In genomic region chr2:29223851-29224692, GRCh38 we compare ENCODE assay signal across 8 cellular contexts.
DNase-seq lines count a peak whose midpoint lies in the region; ATAC-seq lines count a peak whose summit lies in the region.

No MANE protein-coding gene starts in this region.

- peaks cover 0 to 25% (median 5%) of the 10 kb centered on the region in 5 donors for H3K27me3 Mint-ChIP-seq in naive thymus-derived CD4-positive, alpha-beta T cell
- peaks cover 0 to 10% of the 10 kb centered on the region in 2 donors for H3K27me3 Mint-ChIP-seq in natural killer cell treated with Interleukin-12 subunit alpha and Interleukin-12 subunit beta and Interleukin-15 and Interleukin-18, amount 100 ng/mL, for 72 hours
- peaks cover 3 to 42% (median 9%) of the 10 kb centered on the region in 5 donors for H3K27me3 Mint-ChIP-seq in naive thymus-derived CD8-positive, alpha-beta T cell

- H3K4me1 Mint-ChIP-seq in naive thymus-derived CD4-positive, alpha-beta T cell, result peaks cover 0 to 2% (median 0%) of the 10 kb centered on the region in 7 donors
- no peaks in the 10 kb centered on the region for H3K4me1 Mint-ChIP-seq in natural killer cell treated with Interleukin-12 subunit alpha and Interleukin-12 subunit beta and Interleukin-15 and Interleukin-18, amount 100 ng/mL, for 72 hours (ENCODE audit: low read depth in 2 of 2)
- peaks cover 0 to 1% (median 0%) of the 10 kb centered on the region in 4 donors for H3K4me1 Mint-ChIP-seq in naive thymus-derived CD8-positive, alpha-beta T cell

- no peaks in the 10 kb centered on the region for H3K4me1 ChIP-seq in naive thymus-derived CD4-positive, alpha-beta T cell (ENCODE audit: control insufficient read depth in 2 of 2, insufficient read depth in 2 of 2, low read length in 2 of 2)

- H3K9me3 ChIP-seq in naive thymus-derived CD4-positive, alpha-beta T cell (ENCODE audit: control insufficient read depth in 2 of 3, low read length in 3 of 3), result no peaks in the 10 kb centered on the region

- CTCF ChIA-PET in naive thymus-derived CD4-positive, alpha-beta T cell (lab: Charles Lee), result no interaction called here

- POLR2A ChIA-PET in naive thymus-derived CD4-positive, alpha-beta T cell (lab: Charles Lee), result interaction anchor here (0.8 kb wide), 1 partner anchor 14 kb away, joined by 3 read pairs; no protein-coding TSS in a partner anchor
- POLR2A ChIA-PET in naive thymus-derived CD8-positive, alpha-beta T cell (lab: Charles Lee), result no interaction called here

- H3K27me3 ChIP-seq in naive thymus-derived CD4-positive, alpha-beta T cell (ENCODE audit: control insufficient read depth in 2 of 2, insufficient read depth in 2 of 2, low read length in 2 of 2), result no peaks in the 10 kb centered on the region

- DNase-seq in CD1c-positive myeloid dendritic cell (ENCODE audit: extremely low spot score) (peak; percentile 46), NCI-H187 (lab: John Stamatoyannopoulos, UW) (peak; percentile 28 to 43), epithelial cell of prostate (ENCODE audit: low read depth, low spot score) (peak; percentile 45), DMS53 treated with DMSO at 0.1 percent for 48 hours (lab: John Stamatoyannopoulos, UW; ENCODE audit: unreplicated experiment) (no peak)
- DNase-seq in naive thymus-derived CD4-positive, alpha-beta T cell, result no peak
- no peak for DNase-seq in natural killer cell treated with Interleukin-12 subunit alpha and Interleukin-12 subunit beta and Interleukin-15 and Interleukin-18, amount 100 ng/mL, for 72 hours (ENCODE audit: low spot score)
- no peak for DNase-seq in naive thymus-derived CD8-positive, alpha-beta T cell

- ATAC-seq in naive thymus-derived CD4-positive, alpha-beta T cell, result peak; percentile 20
- no peak for ATAC-seq in GM21825 (IDR thresholded peaks at IDR 0.05; ENCODE audit: unreplicated experiment)
- no peak for ATAC-seq in natural killer cell treated with Interleukin-12 subunit alpha and Interleukin-12 subunit beta and Interleukin-15 and Interleukin-18, amount 100 ng/mL, for 72 hours
- no peak for ATAC-seq in naive thymus-derived CD8-positive, alpha-beta T cell

- intact Hi-C loops in naive thymus-derived CD4-positive, alpha-beta T cell (cut with micrococcal nuclease), result no loop called here

- no peak overlapping the region for H3K4me3 Mint-ChIP-seq in naive thymus-derived CD4-positive, alpha-beta T cell
- no peak overlapping the region for H3K4me3 Mint-ChIP-seq in natural killer cell treated with Interleukin-12 subunit alpha and Interleukin-12 subunit beta and Interleukin-15 and Interleukin-18, amount 100 ng/mL, for 72 hours
- H3K4me3 Mint-ChIP-seq in naive thymus-derived CD8-positive, alpha-beta T cell, result no peak overlapping the region

- no peaks in the 10 kb centered on the region for H3K36me3 ChIP-seq in naive thymus-derived CD4-positive, alpha-beta T cell (ENCODE audit: control insufficient read depth in 2 of 3, insufficient read depth in 3 of 3, low read length in 3 of 3)

- H3K27ac Mint-ChIP-seq in naive thymus-derived CD4-positive, alpha-beta T cell, result no peak overlapping the region
- H3K27ac Mint-ChIP-seq in natural killer cell treated with Interleukin-12 subunit alpha and Interleukin-12 subunit beta and Interleukin-15 and Interleukin-18, amount 100 ng/mL, for 72 hours, result no peak overlapping the region
- H3K27ac Mint-ChIP-seq in naive thymus-derived CD8-positive, alpha-beta T cell, result no peak overlapping the region

- no peak overlapping the region for H3K4me3 ChIP-seq in naive thymus-derived CD4-positive, alpha-beta T cell (ENCODE audit: low read length)

- no peak overlapping the region for H3K27ac ChIP-seq in epithelial cell of prostate
- no peak overlapping the region for H3K27ac ChIP-seq in naive thymus-derived CD4-positive, alpha-beta T cell (ENCODE audit: low read depth, low read length)

- peaks cover 0 to 1% (median 0%) of the 10 kb centered on the region in 11 donors for H3K9me3 Mint-ChIP-seq in naive thymus-derived CD4-positive, alpha-beta T cell
- no peaks in the 10 kb centered on the region for H3K9me3 Mint-ChIP-seq in natural killer cell treated with Interleukin-12 subunit alpha and Interleukin-12 subunit beta and Interleukin-15 and Interleukin-18, amount 100 ng/mL, for 72 hours
- no peaks in the 10 kb centered on the region for H3K9me3 Mint-ChIP-seq in naive thymus-derived CD8-positive, alpha-beta T cell

- H3K36me3 Mint-ChIP-seq in naive thymus-derived CD4-positive, alpha-beta T cell, result peaks cover 0 to 7% (median 0%) of the 10 kb centered on the region in 5 donors
- H3K36me3 Mint-ChIP-seq in natural killer cell treated with Interleukin-12 subunit alpha and Interleukin-12 subunit beta and Interleukin-15 and Interleukin-18, amount 100 ng/mL, for 72 hours, result no peaks in the 10 kb centered on the region
- H3K36me3 Mint-ChIP-seq in naive thymus-derived CD8-positive, alpha-beta T cell, result no peaks in the 10 kb centered on the region

Comparison
In these comparisons a context has a peak if more than half of its experiments do, and no peak if none do; other contexts are left out.
1. DNase-seq: peak in CD1c-positive myeloid dendritic cell (single experiment), NCI-H187 (2 of 2) and epithelial cell of prostate (single experiment); none in naive thymus-derived CD4-positive, alpha-beta T cell (0 of 9), DMS53 treated with DMSO at 0.1 percent for 48 hours (single experiment), natural killer cell treated with Interleukin-12 subunit alpha and Interleukin-12 subunit beta and Interleukin-15 and Interleukin-18, amount 100 ng/mL, for 72 hours (single experiment) and naive thymus-derived CD8-positive, alpha-beta T cell (0 of 10).